21 cellular contexts compared by ENCODE assay signal in genomic region chr7:2932761-2933251, GRCh38.
DNase-seq lines count a peak whose midpoint lies in the region; ATAC-seq and TF ChIP-seq lines count a peak whose summit lies in the region.
"Had no signal": no experiment of that assay in that cellular context is flagged by ENCODE, and none has a peak within 500 bp of the region (broad histone marks: within the 10 kb centered on the region; RNA-seq: fewer than 3 reads in every experiment).

No MANE protein-coding gene starts in this region.

- H3K14ac ChIP-seq in neuronal stem cell (ENCODE audit: low read length): peak overlapping the region; percentile 84

- in situ Hi-C loops in transverse colon (cut with MboI; ENCODE audit: low pct_ligation_motif_present in 1 of 4, low pct_unique_long_range_greater_than_20kb in 1 of 4, low sequenced_read_pairs in 3 of 4): no loop called here

- no peaks in the 10 kb centered on the region for H3K36me3 ChIP-seq in neuronal stem cell (replicated peaks in 1 of 2; ENCODE audit: control insufficient read depth in 2 of 2, insufficient read depth in 2 of 2, low read length in 2 of 2)
- H3K36me3 ChIP-seq in transverse colon: no peaks in the 10 kb centered on the region
- H3K36me3 ChIP-seq: heart right ventricle, prostate gland had no signal

- H3K9ac ChIP-seq in neuronal stem cell (ENCODE audit: low read depth, low read length, poor library complexity): no peak overlapping the region

- WGBS in neuronal stem cell (ENCODE audit: extremely low coverage in 2 of 2, insufficient read length in 2 of 2, insufficient replicate concordance in 1 of 2), 2 donors: no CpG with 5 or more reads among the region's 15 CpGs
- 40 to 83% methylated on average over 1 to 15 of the region's 15 CpGs for WGBS in transverse colon (ENCODE audit: low coverage in 1 of 2), 2 donors

- intact Hi-C loops in activated CD4-positive, alpha-beta T cell treated with anti-CD3 and anti-CD28 coated beads for 36 hours (cut with DNase I, micrococcal nuclease): no loop called here
- intact Hi-C loops in CD4-positive, alpha-beta T cell (cut with DNase I, micrococcal nuclease): no loop called here
- intact Hi-C loops in transverse colon (cut with DNase I; ENCODE audit: low total_unique reads): no loop called here

- H3K9me3 ChIP-seq in CD4-positive, alpha-beta T cell (ENCODE audit: control insufficient read depth, low read length): no peaks in the 10 kb centered on the region
- H3K9me3 ChIP-seq in neuronal stem cell (replicated peaks in 1 of 2; ENCODE audit: control insufficient read depth in 2 of 2, insufficient read depth in 1 of 2, low read depth in 1 of 2, low read length in 2 of 2) (no peaks in the 10 kb centered on the region), transverse colon (no peaks in the 10 kb centered on the region)
- H3K9me3 ChIP-seq: heart right ventricle, prostate gland had no signal

- H3K36me3 Mint-ChIP-seq in activated CD4-positive, alpha-beta T cell treated with anti-CD3 and anti-CD28 coated beads for 36 hours (ENCODE audit: low read depth): peaks cover 51% of the 10 kb centered on the region
- H3K36me3 Mint-ChIP-seq in CD4-positive, alpha-beta T cell (ENCODE audit: low read depth): peaks cover 78% of the 10 kb centered on the region
- H3K36me3 Mint-ChIP-seq in brain: no peaks in the 10 kb centered on the region

- peak overlapping the region; percentile 50 for H4K8ac ChIP-seq in neuronal stem cell (ENCODE audit: low read depth, low read length)

- H3K79me1 ChIP-seq in neuronal stem cell (ENCODE audit: low read depth, low read length): no peaks in the 10 kb centered on the region

- H3K4me2 ChIP-seq in neuronal stem cell (ENCODE audit: insufficient read depth, low read length, poor library complexity, severe bottlenecking): no peak overlapping the region
- H3K4me2 ChIP-seq: GM23338 had no signal

- H3K4me3 Mint-ChIP-seq in activated CD4-positive, alpha-beta T cell treated with anti-CD3 and anti-CD28 coated beads for 36 hours: no peak overlapping the region
- H3K4me3 Mint-ChIP-seq in CD4-positive, alpha-beta T cell: no peak overlapping the region
- no peak overlapping the region for H3K4me3 Mint-ChIP-seq in brain
- H3K4me3 Mint-ChIP-seq: GM23338; naive thymus-derived CD4-positive, alpha-beta T cell had no signal

- H3K4me1 Mint-ChIP-seq in activated CD4-positive, alpha-beta T cell treated with anti-CD3 and anti-CD28 coated beads for 36 hours: peaks cover 20% of the 10 kb centered on the region
- H3K4me1 Mint-ChIP-seq in CD4-positive, alpha-beta T cell (ENCODE audit: low read depth): no peaks in the 10 kb centered on the region
- peaks cover 51% of the 10 kb centered on the region for H3K4me1 Mint-ChIP-seq in brain
- H3K4me1 Mint-ChIP-seq: GM23338 had no signal

- H2BK5ac ChIP-seq in neuronal stem cell (ENCODE audit: low read length): no peak overlapping the region

- H3K27me3 ChIP-seq in CD4-positive, alpha-beta T cell (ENCODE audit: control insufficient read depth, insufficient read depth, low read length): no peaks in the 10 kb centered on the region
- H3K27me3 ChIP-seq in neuronal stem cell (ENCODE audit: control insufficient read depth in 3 of 3, insufficient read depth in 3 of 3, low read depth in 1 of 3, low read length in 3 of 3) (peaks cover 0 to 22% (median 0%) of the 10 kb centered on the region in 3 experiments), transverse colon (peaks cover 5% of the 10 kb centered on the region)

- no peak for TF ChIP-seq POLR2A in transverse colon (IDR thresholded peaks at IDR 0.05)

- H2BK120ac ChIP-seq in neuronal stem cell (ENCODE audit: low read depth, low read length): no peak overlapping the region

- no peaks in the 10 kb centered on the region for H3K9me3 Mint-ChIP-seq in activated CD4-positive, alpha-beta T cell treated with anti-CD3 and anti-CD28 coated beads for 36 hours (ENCODE audit: low read depth)
- no peaks in the 10 kb centered on the region for H3K9me3 Mint-ChIP-seq in CD4-positive, alpha-beta T cell
- H3K9me3 Mint-ChIP-seq in brain: peaks cover 0 to 3% (median 0%) of the 10 kb centered on the region in 5 experiments
- H3K9me3 Mint-ChIP-seq: activated T-helper 2 cell treated with anti-CD3 and anti-CD28 coated beads, Interferon-gamma antibody, Interleukin-2, Interleukin-4, amounts not matched to agents 10 μg/mL and 5 μg/mL and 100 μg/mL, durations not matched to agents 14 hours and 24 hours and 36 hours; GM23338 had no signal

- H3K27me3 Mint-ChIP-seq in activated CD4-positive, alpha-beta T cell treated with anti-CD3 and anti-CD28 coated beads for 36 hours: no peaks in the 10 kb centered on the region
- H3K27me3 Mint-ChIP-seq in CD4-positive, alpha-beta T cell: no peaks in the 10 kb centered on the region
- H3K27me3 Mint-ChIP-seq in brain: peaks cover 10% of the 10 kb centered on the region
- H3K27me3 Mint-ChIP-seq: naive thymus-derived CD4-positive, alpha-beta T cell had no signal

- H3K27ac Mint-ChIP-seq in activated CD4-positive, alpha-beta T cell treated with anti-CD3 and anti-CD28 coated beads for 36 hours: peak overlapping the region; percentile 67
- H3K27ac Mint-ChIP-seq in CD4-positive, alpha-beta T cell: peak overlapping the region; percentile 17
- H3K27ac Mint-ChIP-seq in brain: peak overlapping the region in 4 of 5 experiments; percentile 10 to 90 (median 37)
- H3K27ac Mint-ChIP-seq: GM23338 had no signal

- peak overlapping the region; percentile 72 for H3K18ac ChIP-seq in neuronal stem cell (ENCODE audit: low read length)

- no peak for TF ChIP-seq CTCF in CD4-positive, alpha-beta T cell (IDR thresholded peaks at IDR 0.05)
- no peak for TF ChIP-seq CTCF in brain (conservative IDR thresholded peaks at IDR 0.05)
- no peak for TF ChIP-seq CTCF in transverse colon (IDR thresholded peaks at IDR 0.05)

- POLR2A ChIA-PET in activated CD4-positive, alpha-beta T cell treated with anti-CD3 and anti-CD28 coated beads for 36 hours (lab: Charles Lee): interaction anchor here (0.6 to 0.7 kb wide), 2 partner anchors 40 to 234 kb away, joined by 3 read pairs; no protein-coding TSS in a partner anchor
- POLR2A ChIA-PET in CD4-positive, alpha-beta T cell (lab: Charles Lee): no interaction called here

- H3K4me1 ChIP-seq in neuronal stem cell (ENCODE audit: control insufficient read depth in 2 of 2, insufficient read depth in 1 of 2, low read depth in 1 of 2, low read length in 2 of 2): no peaks in the 10 kb centered on the region
- H3K4me1 ChIP-seq in transverse colon: no peaks in the 10 kb centered on the region
- H3K4me1 ChIP-seq: prostate gland had no signal

- peak overlapping the region; percentile 95 for H2BK15ac ChIP-seq in neuronal stem cell (ENCODE audit: low read length)

- TF ChIP-seq EP300 in transverse colon (IDR thresholded peaks at IDR 0.05; ENCODE audit: low read depth): no peak

- H2AK5ac ChIP-seq in neuronal stem cell (ENCODE audit: low read depth, low read length): peak overlapping the region; percentile 61

- no peak overlapping the region for H4K91ac ChIP-seq in neuronal stem cell (ENCODE audit: low read depth, low read length, poor library complexity)

- DNase-seq in activated CD4-positive, alpha-beta T cell treated with anti-CD3 and anti-CD28 coated beads for 36 hours: no peak
- no peak for DNase-seq in activated CD4-positive, alpha-beta T cell treated with anti-CD3 and anti-CD28 coated beads, Interleukin-2, amount 50 U/mL, for 48 hours
- DNase-seq in CD4-positive, alpha-beta T cell: no peak
- DNase-seq in neuronal stem cell (ENCODE audit: low spot score) (no peak), T1000 (lab: John Stamatoyannopoulos, UW) (no peak), transverse colon (no peak), putamen (ENCODE audit: low spot score) (no peak)
- DNase-seq: activated CD4-positive, CD25-positive, alpha-beta regulatory T cell; DMS153; heart right ventricle; mammary epithelial cell; naive thymus-derived CD4-positive, alpha-beta T cell; NCI-H1048; NK-92 treated with Interleukin-12 subunit alpha and Interleukin-12 subunit beta, amount 100 ng/mL, for 24 hours; substantia nigra had no signal

- H3K23ac ChIP-seq in neuronal stem cell (ENCODE audit: low read depth, low read length, poor library complexity): peak overlapping the region; percentile 10

- H3K4me3 ChIP-seq in neuronal stem cell (ENCODE audit: low read length in 2 of 2) (no peak overlapping the region), transverse colon (no peak overlapping the region)
- H3K4me3 ChIP-seq: GM12878, GM23338, heart right ventricle, prostate gland had no signal

- CTCF ChIA-PET in activated CD4-positive, alpha-beta T cell treated with anti-CD3 and anti-CD28 coated beads for 36 hours (lab: Charles Lee): interaction anchor here (0.6 kb wide), 1 partner anchor 173 kb away, joined by 4 read pairs; no protein-coding TSS in a partner anchor
- CTCF ChIA-PET in CD4-positive, alpha-beta T cell (lab: Charles Lee): no interaction called here

- no peak overlapping the region for H2AFZ ChIP-seq in neuronal stem cell (ENCODE audit: low read length)
- H2AFZ ChIP-seq: GM23338 had no signal

- no peak overlapping the region for H3K4ac ChIP-seq in neuronal stem cell (ENCODE audit: low read length)

- ATAC-seq in activated CD4-positive, alpha-beta T cell treated with anti-CD3 and anti-CD28 coated beads for 36 hours: no peak
- ATAC-seq in CD4-positive, alpha-beta T cell (ENCODE audit: poor library complexity): no peak
- ATAC-seq: GM12878; GM23338; heart right ventricle; naive thymus-derived CD4-positive, alpha-beta T cell had no signal

- H2BK12ac ChIP-seq in neuronal stem cell (ENCODE audit: low read length): no peak overlapping the region

- no peak overlapping the region for H3K27ac ChIP-seq in CD4-positive, alpha-beta T cell (ENCODE audit: low read depth, low read length)
- no peak overlapping the region for H3K27ac ChIP-seq in neuronal stem cell (replicated peaks; ENCODE audit: low read length)
- H3K27ac ChIP-seq in transverse colon: no peak overlapping the region
- H3K27ac ChIP-seq: C4-2B, heart right ventricle, prostate gland had no signal

Comparison
In these comparisons a context has a peak if more than half of its experiments do, and no peak if none do; other contexts are left out.
1. H3K27ac Mint-ChIP-seq: peak in every context shown above with its lines; median percentile 67 in activated CD4-positive, alpha-beta T cell treated with anti-CD3 and anti-CD28 coated beads for 36 hours; 37 in brain; 17 in CD4-positive, alpha-beta T cell.